In the genomic region with DNA sequence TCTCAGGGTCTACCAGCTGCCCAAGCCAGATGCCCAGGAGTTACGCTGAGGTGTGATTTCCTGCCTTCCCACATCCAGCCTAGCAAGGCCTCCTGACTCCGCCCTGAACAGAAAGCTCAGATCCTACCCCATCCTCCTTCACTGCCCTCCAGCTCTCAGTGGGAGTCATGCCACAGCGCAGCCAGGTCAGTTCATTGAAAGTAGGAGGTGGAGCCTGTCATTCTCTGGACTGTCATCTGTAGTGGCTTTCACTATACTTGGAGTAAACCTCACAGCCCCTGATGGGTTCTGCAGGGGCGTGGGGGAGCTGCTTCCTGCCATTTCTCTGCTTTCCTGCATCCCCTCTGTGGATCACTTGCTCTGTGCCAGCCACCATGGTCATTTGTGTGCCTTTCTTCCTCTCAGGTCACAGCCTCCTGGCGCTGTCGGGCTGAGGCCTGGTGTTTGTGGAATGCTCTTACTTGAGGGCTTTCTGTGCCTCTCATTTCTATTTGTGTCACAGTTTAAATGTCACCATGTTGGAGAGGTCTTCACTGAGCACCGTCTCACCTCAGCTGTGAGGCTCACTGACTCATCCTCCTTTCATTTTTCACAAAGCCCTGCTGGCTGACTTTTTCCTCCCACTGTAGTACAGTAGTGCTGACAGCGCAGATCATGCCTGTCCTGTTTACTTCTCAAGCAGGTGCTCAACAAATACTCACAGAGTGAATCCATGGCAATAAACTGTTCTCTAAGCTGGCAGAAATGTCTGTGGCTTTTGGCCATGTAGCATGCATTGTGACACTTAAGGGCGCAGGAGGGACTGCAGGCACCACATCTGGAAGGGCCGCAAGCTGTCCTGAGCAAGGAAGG, we compare ENCODE assay signal across 10 cellular contexts.
A peak's percentile ranks its signal among the peaks of the same experiment; 100 is the strongest.
DNase-seq lines count a peak whose midpoint lies in the region; ATAC-seq and TF ChIP-seq lines count a peak whose summit lies in the region.
"Had no signal": no experiment of that assay in that cellular context is flagged by ENCODE, and none has a peak within 500 bp of the region (broad histone marks: within the 10 kb centered on the region; RNA-seq: fewer than 3 reads in every experiment).

No MANE protein-coding gene starts in this region.

- peak overlapping the region; percentile 92 for H3K27ac Mint-ChIP-seq in T-helper 2 cell treated with Interferon-gamma antibody and Interleukin-4, amounts not matched to agents 5 μg/mL and 100 μg/mL, for 36 hours
- peak overlapping the region in 2 of 7 donors; percentile 37 to 65 for H3K27ac Mint-ChIP-seq in CD14-positive monocyte
- peak overlapping the region in 3 of 10 donors; percentile 1 to 89 (median 3) for H3K27ac Mint-ChIP-seq in naive thymus-derived CD8-positive, alpha-beta T cell

- H3K36me3 Mint-ChIP-seq in T-helper 2 cell treated with Interferon-gamma antibody and Interleukin-4, amounts not matched to agents 5 μg/mL and 100 μg/mL, for 36 hours (ENCODE audit: low read depth) = peaks cover 4% of the 10 kb centered on the region
- H3K36me3 Mint-ChIP-seq in CD14-positive monocyte = peaks cover 11 to 37% of the 10 kb centered on the region in 2 donors
- H3K36me3 Mint-ChIP-seq in naive thymus-derived CD8-positive, alpha-beta T cell = peaks cover 0 to 64% (median 30%) of the 10 kb centered on the region in 3 donors

- TF ChIP-seq CTCF in LNCaP clone FGC (IDR thresholded peaks at IDR 0.05; ENCODE audit: control insufficient read depth, extremely low read depth, insufficient read depth) (no peak), CD14-positive monocyte (IDR thresholded peaks at IDR 0.05) (no peak)

- H3K9me3 ChIP-seq in esophagus (ENCODE audit: control insufficient read depth in 2 of 2, insufficient read depth in 1 of 2, low read depth in 1 of 2, low read length in 1 of 2) = no peaks in the 10 kb centered on the region
- H3K9me3 ChIP-seq in skeletal muscle tissue (ENCODE audit: control insufficient read depth in 3 of 3, low read length in 3 of 3) = no peaks in the 10 kb centered on the region
- H3K9me3 ChIP-seq: colonic mucosa had no signal

- WGBS in esophagus, 2 donors = 80 to 86% methylated on average over 10 of the region's 10 CpGs

- H3K27me3 Mint-ChIP-seq in T-helper 2 cell treated with Interferon-gamma antibody and Interleukin-4, amounts not matched to agents 5 μg/mL and 100 μg/mL, for 36 hours (ENCODE audit: low read depth) = no peaks in the 10 kb centered on the region
- H3K27me3 Mint-ChIP-seq in CD14-positive monocyte (ENCODE audit: low read depth in 3 of 3) = no peaks in the 10 kb centered on the region
- H3K27me3 Mint-ChIP-seq in naive thymus-derived CD8-positive, alpha-beta T cell = no peaks in the 10 kb centered on the region

- peaks cover 11% of the 10 kb centered on the region for H3K4me1 Mint-ChIP-seq in T-helper 2 cell treated with Interferon-gamma antibody and Interleukin-4, amounts not matched to agents 5 μg/mL and 100 μg/mL, for 36 hours (ENCODE audit: low read depth)
- H3K4me1 Mint-ChIP-seq in CD14-positive monocyte = no peaks in the 10 kb centered on the region
- peaks cover 4 to 7% (median 5%) of the 10 kb centered on the region in 4 donors for H3K4me1 Mint-ChIP-seq in naive thymus-derived CD8-positive, alpha-beta T cell

- DNase-seq in LNCaP clone FGC (ENCODE audit: low read depth) (peak; percentile 63), CD14-positive monocyte (ENCODE audit: low spot score) (no peak), OCI-M2 (lab: John Stamatoyannopoulos, UW; ENCODE audit: unreplicated experiment) (no peak)
- peak; percentile 63 for DNase-seq in T-helper 2 cell treated with Interferon-gamma antibody and Interleukin-4, amounts not matched to agents 5 μg/mL and 100 μg/mL, for 36 hours (ENCODE audit: low spot score)
- no peak for DNase-seq in activated CD8-positive, alpha-beta memory T cell treated with anti-CD3 and anti-CD28 coated beads for 24 hours
- DNase-seq in naive thymus-derived CD8-positive, alpha-beta T cell = no peak
- DNase-seq: colonic mucosa had no signal

- peaks cover 0 to 5% of the 10 kb centered on the region in 2 donors for H3K36me3 ChIP-seq in esophagus (ENCODE audit: control insufficient read depth in 2 of 2, insufficient read depth in 2 of 2, low read length in 1 of 2)
- H3K36me3 ChIP-seq in skeletal muscle tissue (ENCODE audit: control insufficient read depth in 3 of 3, insufficient read depth in 3 of 3, low read length in 3 of 3) = peaks cover 0 to 5% (median 3%) of the 10 kb centered on the region in 3 donors
- H3K36me3 ChIP-seq: colonic mucosa had no signal

- intact Hi-C loops in CD14-positive monocyte (cut with micrococcal nuclease) = loop anchor here in 1 of 2 donors (10.0 kb wide), 1 partner anchor 135 kb away; a partner anchor contains a TSS

- H3K27ac ChIP-seq in esophagus (ENCODE audit: low read depth in 2 of 2, low read length in 1 of 2) (peak overlapping the region; percentile 57 to 63), skeletal muscle tissue (ENCODE audit: low read depth, low read length) (peak overlapping the region; percentile 88)
- H3K27ac ChIP-seq: colonic mucosa had no signal

- H3K9ac ChIP-seq in skeletal muscle tissue (ENCODE audit: low read depth in 1 of 3, low read length in 3 of 3) = peak overlapping the region; percentile 60 to 86 (median 81)

- H3K27me3 ChIP-seq in esophagus (ENCODE audit: control insufficient read depth in 1 of 2, insufficient read depth in 2 of 2, low read length in 2 of 2) = no peaks in the 10 kb centered on the region
- no peaks in the 10 kb centered on the region for H3K27me3 ChIP-seq in skeletal muscle tissue (ENCODE audit: control insufficient read depth in 3 of 3, insufficient read depth in 3 of 3, low read length in 3 of 3)
- H3K27me3 ChIP-seq: colonic mucosa had no signal

- ATAC-seq in naive thymus-derived CD8-positive, alpha-beta T cell = no peak

- no peak overlapping the region for H3K4me3 ChIP-seq in LNCaP clone FGC (ENCODE audit: low read depth, low read length)
- no peak overlapping the region for H3K4me3 ChIP-seq in esophagus (ENCODE audit: low read depth in 1 of 2, low read length in 2 of 2)
- H3K4me3 ChIP-seq in skeletal muscle tissue (ENCODE audit: low read length in 3 of 3) = peak overlapping the region; percentile 37 to 55 (median 43)
- H3K4me3 ChIP-seq: colonic mucosa, skin epidermis had no signal

- POLR2A ChIA-PET in naive thymus-derived CD8-positive, alpha-beta T cell (lab: Charles Lee) = interaction anchor here (0.5 kb wide), 1 partner anchor 15 kb away, joined by 3 read pairs; no protein-coding TSS in a partner anchor

- H3K4me1 ChIP-seq in esophagus (ENCODE audit: control insufficient read depth in 2 of 2, insufficient read depth in 2 of 2, low read length in 1 of 2) = no peaks in the 10 kb centered on the region
- peaks cover 14 to 30% (median 24%) of the 10 kb centered on the region in 3 donors for H3K4me1 ChIP-seq in skeletal muscle tissue (ENCODE audit: control insufficient read depth in 3 of 3, insufficient read depth in 3 of 3, low read length in 3 of 3)
- H3K4me1 ChIP-seq: colonic mucosa had no signal

- no peaks in the 10 kb centered on the region for H3K9me3 Mint-ChIP-seq in T-helper 2 cell treated with Interferon-gamma antibody and Interleukin-4, amounts not matched to agents 5 μg/mL and 100 μg/mL, for 36 hours
- no peaks in the 10 kb centered on the region for H3K9me3 Mint-ChIP-seq in CD14-positive monocyte
- no peaks in the 10 kb centered on the region for H3K9me3 Mint-ChIP-seq in naive thymus-derived CD8-positive, alpha-beta T cell

- H3K4me3 Mint-ChIP-seq in T-helper 2 cell treated with Interferon-gamma antibody and Interleukin-4, amounts not matched to agents 5 μg/mL and 100 μg/mL, for 36 hours = peak overlapping the region; percentile 52
- no peak overlapping the region for H3K4me3 Mint-ChIP-seq in CD14-positive monocyte
- no peak overlapping the region for H3K4me3 Mint-ChIP-seq in naive thymus-derived CD8-positive, alpha-beta T cell

Comparison
In these comparisons a context has a peak if more than half of its experiments do, and no peak if none do; other contexts are left out.
1. DNase-seq: peak in LNCaP clone FGC (single experiment) and T-helper 2 cell treated with Interferon-gamma antibody and Interleukin-4, amounts not matched to agents 5 μg/mL and 100 μg/mL, for 36 hours (single experiment); none in CD14-positive monocyte (single experiment), activated CD8-positive, alpha-beta memory T cell treated with anti-CD3 and anti-CD28 coated beads for 24 hours (single experiment), OCI-M2 (single experiment) and naive thymus-derived CD8-positive, alpha-beta T cell (0 of 10).
2. H3K4me3 ChIP-seq: peak in skeletal muscle tissue (3 of 3); none in LNCaP clone FGC (single experiment) and esophagus (0 of 2).